In genomic region chr20:32752458-32753250, GRCh38 we compare ENCODE assay signal across 1 cellular context.
TF ChIP-seq lines count a peak whose summit lies in the region.

No MANE protein-coding gene starts in this region.

TF ChIP-seq in K562, 482 proteins besides CTCF, POLR2A, EP300 and RAD21 (continued from another document and continues in another):
- TF ChIP-seq PRDM10 (IDR thresholded peaks at IDR 0.05; ENCODE audit: partially characterized antibody) (peak; percentile 64), TGIF2 (CRISPR knock-in tag; IDR thresholded peaks at IDR 0.05) (no peak), ZNF57 (CRISPR knock-in tag; IDR thresholded peaks at IDR 0.05) (no peak), ZNF146 (CRISPR knock-in tag; IDR thresholded peaks at IDR 0.05; ENCODE audit: unreplicated experiment) (no peak), U2AF1 (optimal IDR thresholded peaks at IDR 0.05; ENCODE audit: low read depth, low read length) (no peak), KLF13 (tag; IDR thresholded peaks at IDR 0.05; ENCODE audit: borderline replicate concordance, low read depth) (no peak), ZNF12 (CRISPR knock-in tag; IDR thresholded peaks at IDR 0.05) (no peak), RBBP5 (IDR thresholded peaks at IDR 0.05; ENCODE audit: borderline replicate concordance, insufficient read depth, low read length, poor library complexity, severe bottlenecking) (peak; percentile 67), BRCA1 (IDR thresholded peaks at IDR 0.05) (no peak), BRCA1 (CRISPR knock-in tag; IDR thresholded peaks at IDR 0.05) (no peak), POLR2H (tag; IDR thresholded peaks at IDR 0.05; ENCODE audit: low read depth) (no peak; the same call in 1 of the 2 replicates), ERF (CRISPR knock-in tag; IDR thresholded peaks at IDR 0.05) (no peak), TFAM (CRISPR knock-in tag; conservative IDR thresholded peaks at IDR 0.05) (no peak), JUNB (CRISPR knock-in tag; conservative IDR thresholded peaks at IDR 0.05) (no peak), SIN3B (IDR thresholded peaks at IDR 0.05; ENCODE audit: low read depth) (no peak), RHOXF2B (CRISPR knock-in tag; conservative IDR thresholded peaks at IDR 0.05) (no peak), THRA (IDR thresholded peaks at IDR 0.05) (no peak), ILF3 (IDR thresholded peaks at IDR 0.05; ENCODE audit: borderline replicate concordance) (0 out of 2 replicates have a peak, but pooled peaks have one; percentile 44), ATF1 (CRISPR knock-in tag; IDR thresholded peaks at IDR 0.05) (no peak), ATF1 (tag; IDR thresholded peaks at IDR 0.05) (peak; percentile 77), ZNF639 (CRISPR knock-in tag; conservative IDR thresholded peaks at IDR 0.05 in 1 of 2, IDR thresholded peaks at IDR 0.05 in 1 of 2) (peak in 1 of 2 experiments; percentile 90; a peak in 2 of 4 replicates), ADNP (tag; IDR thresholded peaks at IDR 0.05) (peak; percentile 92), THAP12 (CRISPR knock-in tag; IDR thresholded peaks at IDR 0.05) (no peak), ZBED1 (IDR thresholded peaks at IDR 0.05) (peak; percentile 90; the same call in 1 of the 2 replicates), KAT8 (IDR thresholded peaks at IDR 0.05; ENCODE audit: low read depth) (no peak), TEAD2 (tag; IDR thresholded peaks at IDR 0.05) (no peak), SP1 (CRISPR knock-in tag; IDR thresholded peaks at IDR 0.05) (no peak), POLR2AphosphoS2 (IDR thresholded peaks at IDR 0.05; ENCODE audit: low read length) (no peak), MBD1 (CRISPR knock-in tag; IDR thresholded peaks at IDR 0.05) (no peak), ZBTB26 (CRISPR knock-in tag; IDR thresholded peaks at IDR 0.05) (no peak), ZNF609 (CRISPR knock-in tag; IDR thresholded peaks at IDR 0.05; ENCODE audit: borderline replicate concordance) (no peak), NFIX (CRISPR knock-in tag; IDR thresholded peaks at IDR 0.05; ENCODE audit: low read depth) (peak; percentile 66), GTF2E2 (tag; IDR thresholded peaks at IDR 0.05) (peak; percentile 32; the same call in 1 of the 2 replicates), ZZZ3 (IDR thresholded peaks at IDR 0.05) (no peak), ZNF143 (CRISPR knock-in tag; IDR thresholded peaks at IDR 0.05) (no peak), CTCFL (IDR thresholded peaks at IDR 0.05; ENCODE audit: borderline replicate concordance, insufficient read depth, low read depth, low read length, poor library complexity, severe bottlenecking) (no peak), CREB3 (tag; conservative IDR thresholded peaks at IDR 0.05; ENCODE audit: low read depth) (peak; percentile 78; the same call in 1 of the 2 replicates), ZNF77 (CRISPR knock-in tag; IDR thresholded peaks at IDR 0.05) (no peak)
